35 cellular contexts compared by ENCODE assay signal in the genomic region with DNA sequence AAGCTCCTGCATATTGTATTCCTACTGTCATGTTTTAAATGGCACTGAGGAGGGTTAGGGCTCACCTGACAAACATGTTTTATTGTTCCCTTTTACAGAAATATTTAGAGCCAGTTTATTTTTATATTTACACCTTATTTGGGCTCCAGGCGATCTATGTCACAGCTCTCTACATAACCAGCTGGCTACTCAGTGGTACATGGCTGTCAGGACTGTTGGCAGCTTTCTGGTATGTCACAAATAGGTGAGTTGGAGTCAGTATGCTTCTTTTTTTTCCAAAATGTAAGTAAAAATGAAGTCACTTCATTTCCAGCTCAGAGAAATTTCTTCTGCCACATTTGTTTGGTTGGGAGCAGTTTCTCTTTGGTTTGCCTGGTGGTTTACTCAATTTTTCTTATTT.
"Had no signal": no experiment of that assay in that cellular context is flagged by ENCODE, and none has a peak within 500 bp of the region (broad histone marks: within the 10 kb centered on the region; RNA-seq: fewer than 3 reads in every experiment).

No MANE protein-coding gene starts in this region.

- H3K27ac ChIP-seq: KMS-11 had no signal

- H3K9ac ChIP-seq: KMS-11 had no signal

- H3K4me2 ChIP-seq: KMS-11 had no signal

- H3K27me3 ChIP-seq: MG63 had no signal

- DNase-seq: Karpas-422, Kasumi-1, KG1, MG63, MM.1S, MV-4-11, NCI-H1048, NCI-H1092, NCI-H1092 treated with DMSO at 0.1 percent for 48 hours, NCI-H1105, NCI-H1105 treated with DMSO at 0.1 percent for 48 hours, NCI-H1417, NCI-H1417 treated with DMSO at 0.1 percent for 48 hours, NCI-H1436, NCI-H1436 treated with DMSO at 0.1 percent for 48 hours, NCI-H146, NCI-H1694, NCI-H1694 treated with DMSO at 0.1 percent for 48 hours, NCI-H187, NCI-H187 treated with DMSO at 0.1 percent for 48 hours, NCI-H1930, NCI-H2029, NCI-H2029 treated with DMSO at 0.1 percent for 48 hours, NCI-H2081, NCI-H2081 treated with DMSO at 0.1 percent for 48 hours, NCI-H2107, NCI-H2171, NCI-H2171 treated with DMSO at 0.1 percent for 48 hours, NCI-H2227 treated with DMSO at 0.1 percent for 48 hours, NCI-H226, NCI-H446, NCI-H446 treated with DMSO at 0.1 percent for 48 hours, NCI-H510A, NCI-H510A treated with DMSO at 0.1 percent for 48 hours had no signal

- H3K9me3 ChIP-seq: MG63 had no signal

- H3K4me3 ChIP-seq: MG63 had no signal
